19 cellular contexts compared by ENCODE assay signal in genomic region chr7:98265841-98266271, GRCh38. TPM values are rescaled to one million over a fixed set of nuclear protein-coding genes. Genes with fewer than 3 reads are reported as not detected.
DNase-seq lines count a peak whose midpoint lies in the region; FAIRE-seq lines count a peak whose summit lies in the region.
"Had no signal": no experiment of that assay in that cellular context is flagged by ENCODE, and none has a peak within 500 bp of the region (broad histone marks: within the 10 kb centered on the region; RNA-seq: fewer than 3 reads in every experiment).

No MANE protein-coding gene starts in this region.

- no peaks in the 10 kb centered on the region for H3K27me3 Mint-ChIP-seq in activated T-cell treated with anti-CD3 and anti-CD28 coated beads, Interleukin-2, amount 50 U/mL, for 24 hours
- H3K27me3 Mint-ChIP-seq in activated T-helper 2 cell treated with anti-CD3 and anti-CD28 coated beads, Interferon-gamma antibody, Interleukin-2, Interleukin-4, amounts not matched to agents 10 μg/mL and 5 μg/mL and 100 μg/mL, durations not matched to agents 14 hours and 24 hours and 36 hours (ENCODE audit: low read depth): no peaks in the 10 kb centered on the region
- H3K27me3 Mint-ChIP-seq: effector memory CD8-positive, alpha-beta T cell had no signal

- H3K36me3 Mint-ChIP-seq in activated T-cell treated with anti-CD3 and anti-CD28 coated beads, Interleukin-2, amount 50 U/mL, for 24 hours (ENCODE audit: low read depth): peaks cover 35% of the 10 kb centered on the region
- peaks cover 25% of the 10 kb centered on the region for H3K36me3 Mint-ChIP-seq in activated T-helper 2 cell treated with anti-CD3 and anti-CD28 coated beads, Interferon-gamma antibody, Interleukin-2, Interleukin-4, amounts not matched to agents 10 μg/mL and 5 μg/mL and 100 μg/mL, durations not matched to agents 14 hours and 24 hours and 36 hours (ENCODE audit: low read depth)

- peak overlapping the region; percentile 13 for H3K27ac Mint-ChIP-seq in activated T-cell treated with anti-CD3 and anti-CD28 coated beads, Interleukin-2, amount 50 U/mL, for 24 hours
- H3K27ac Mint-ChIP-seq in activated T-helper 2 cell treated with anti-CD3 and anti-CD28 coated beads, Interferon-gamma antibody, Interleukin-2, Interleukin-4, amounts not matched to agents 10 μg/mL and 5 μg/mL and 100 μg/mL, durations not matched to agents 14 hours and 24 hours and 36 hours: peak overlapping the region; percentile 47
- H3K27ac Mint-ChIP-seq: activated T-cell treated with anti-CD3 and anti-CD28 coated beads, Interleukin-2, amount 50 U/mL, for 72 hours; effector memory CD8-positive, alpha-beta T cell had no signal

- no peaks in the 10 kb centered on the region for H3K36me3 ChIP-seq in MG63
- H3K36me3 ChIP-seq: HAP-1 had no signal

- H3K4me1 Mint-ChIP-seq in activated T-cell treated with anti-CD3 and anti-CD28 coated beads, Interleukin-2, amount 50 U/mL, for 24 hours (ENCODE audit: low read depth): peaks cover 9% of the 10 kb centered on the region
- peaks cover 9% of the 10 kb centered on the region for H3K4me1 Mint-ChIP-seq in activated T-helper 2 cell treated with anti-CD3 and anti-CD28 coated beads, Interferon-gamma antibody, Interleukin-2, Interleukin-4, amounts not matched to agents 10 μg/mL and 5 μg/mL and 100 μg/mL, durations not matched to agents 14 hours and 24 hours and 36 hours (ENCODE audit: low read depth)

- no peaks in the 10 kb centered on the region for H3K9me3 ChIP-seq in MG63
- H3K9me3 ChIP-seq: gastroesophageal sphincter, HAP-1, thoracic aorta had no signal

- intact Hi-C loops in activated T-helper 2 cell treated with anti-CD3 and anti-CD28 coated beads, Interferon-gamma antibody, Interleukin-2, Interleukin-4, amounts not matched to agents 10 μg/mL and 5 μg/mL and 100 μg/mL, durations not matched to agents 14 hours and 24 hours and 36 hours (cut with micrococcal nuclease): no loop called here

- no peak overlapping the region for H3K4me3 Mint-ChIP-seq in activated T-cell treated with anti-CD3 and anti-CD28 coated beads, Interleukin-2, amount 50 U/mL, for 24 hours
- no peak overlapping the region for H3K4me3 Mint-ChIP-seq in activated T-helper 2 cell treated with anti-CD3 and anti-CD28 coated beads, Interferon-gamma antibody, Interleukin-2, Interleukin-4, amounts not matched to agents 10 μg/mL and 5 μg/mL and 100 μg/mL, durations not matched to agents 14 hours and 24 hours and 36 hours (ENCODE audit: low read depth)
- H3K4me3 Mint-ChIP-seq: activated T-cell treated with anti-CD3 and anti-CD28 coated beads, Interleukin-2, amount 50 U/mL, for 72 hours; effector memory CD8-positive, alpha-beta T cell had no signal

- H3K27me3 ChIP-seq in MG63: no peaks in the 10 kb centered on the region
- H3K27me3 ChIP-seq: gastroesophageal sphincter had no signal

- H3K9me3 Mint-ChIP-seq in activated T-cell treated with anti-CD3 and anti-CD28 coated beads, Interleukin-2, amount 50 U/mL, for 24 hours: no peaks in the 10 kb centered on the region
- H3K9me3 Mint-ChIP-seq in activated T-helper 2 cell treated with anti-CD3 and anti-CD28 coated beads, Interferon-gamma antibody, Interleukin-2, Interleukin-4, amounts not matched to agents 10 μg/mL and 5 μg/mL and 100 μg/mL, durations not matched to agents 14 hours and 24 hours and 36 hours: no peaks in the 10 kb centered on the region
- H3K9me3 Mint-ChIP-seq: effector memory CD8-positive, alpha-beta T cell had no signal

- FAIRE-seq in urothelium cell line (lab: Jason Lieb, UNC): no peak
- FAIRE-seq: GM12892, kidney, small intestine had no signal

- no peak overlapping the region for H3K4me3 ChIP-seq in MG63
- H3K4me3 ChIP-seq: gastroesophageal sphincter, HAP-1, thoracic aorta had no signal

- DNase-seq in activated T-cell treated with anti-CD3 and anti-CD28 coated beads, Interleukin-2, amount 50 U/mL, for 24 hours: no peak
- no peak for DNase-seq in activated T-cell treated with anti-CD3 and anti-CD28 coated beads, Interleukin-2, amount 50 U/mL, for 1 hour
- no peak for DNase-seq in activated T-helper 2 cell treated with anti-CD3 and anti-CD28 coated beads, Interferon-gamma antibody, Interleukin-2, Interleukin-4, amounts not matched to agents 10 μg/mL and 5 μg/mL and 100 μg/mL, durations not matched to agents 14 hours and 24 hours and 36 hours (ENCODE audit: low spot score)
- DNase-seq in kidney glomerular epithelial cell (lab: John Stamatoyannopoulos, UW) (peak; percentile 13), urothelium cell line (ENCODE audit: low spot score) (peak; percentile 71), NCI-H510A treated with DMSO at 0.1 percent for 48 hours (lab: John Stamatoyannopoulos, UW) (no peak), DMS114 treated with DMSO at 0.1 percent for 48 hours (lab: John Stamatoyannopoulos, UW; ENCODE audit: unreplicated experiment) (no peak), MG63 (no peak)
- DNase-seq: 8988T; activated T-cell treated with anti-CD3 and anti-CD28 coated beads, Interleukin-2, amount 50 U/mL, for 72 hours; DMS53; effector memory CD8-positive, alpha-beta T cell; kidney; MV-4-11; small intestine had no signal

RNA-seq across cellular contexts. Expression of gene TECPR1, which starts 13.8 kb away (rescaled TPM):
- 45.4 and 45.8 TPM in 2 replicates for total RNA-seq in activated T-helper 2 cell treated with anti-CD3 and anti-CD28 coated beads, Interferon-gamma antibody, Interleukin-2, Interleukin-4, amounts not matched to agents 10 μg/mL and 5 μg/mL and 100 μg/mL, durations not matched to agents 14 hours and 24 hours and 36 hours
- total RNA-seq in MG63 (2014; rRNA removed; shearing (Covaris generic); ENCODE audit: low replicate concordance): 4.8 and 9.5 TPM in 2 replicates

RNA-seq across cellular contexts. Expression of gene BRI3, which starts 15.6 kb away (rescaled TPM):
- total RNA-seq in activated T-helper 2 cell treated with anti-CD3 and anti-CD28 coated beads, Interferon-gamma antibody, Interleukin-2, Interleukin-4, amounts not matched to agents 10 μg/mL and 5 μg/mL and 100 μg/mL, durations not matched to agents 14 hours and 24 hours and 36 hours: 63.6 and 67.6 TPM in 2 replicates
- total RNA-seq in MG63 (2014; rRNA removed; shearing (Covaris generic); ENCODE audit: low replicate concordance): 12.5 and 37.3 TPM in 2 replicates

RNA-seq across cellular contexts. Expression of gene BHLHA15, which starts 54.6 kb away (rescaled TPM):
- 0.41 and 0.80 TPM in 2 replicates for total RNA-seq in activated T-helper 2 cell treated with anti-CD3 and anti-CD28 coated beads, Interferon-gamma antibody, Interleukin-2, Interleukin-4, amounts not matched to agents 10 μg/mL and 5 μg/mL and 100 μg/mL, durations not matched to agents 14 hours and 24 hours and 36 hours
- total RNA-seq in MG63 (2014; rRNA removed; shearing (Covaris generic); ENCODE audit: low replicate concordance): 0.74 TPM in 1 of 2 replicates, not detected in the other
- total RNA-seq: thoracic aorta had no signal

Comparison
In these comparisons a context has a peak if more than half of its experiments do, and no peak if none do; other contexts are left out.
1. DNase-seq: peak in kidney glomerular epithelial cell (single experiment) and urothelium cell line (single experiment); none in activated T-cell treated with anti-CD3 and anti-CD28 coated beads, Interleukin-2, amount 50 U/mL, for 24 hours (single experiment), activated T-cell treated with anti-CD3 and anti-CD28 coated beads, Interleukin-2, amount 50 U/mL, for 1 hour (single experiment), activated T-helper 2 cell treated with anti-CD3 and anti-CD28 coated beads, Interferon-gamma antibody, Interleukin-2, Interleukin-4, amounts not matched to agents 10 μg/mL and 5 μg/mL and 100 μg/mL, durations not matched to agents 14 hours and 24 hours and 36 hours (single experiment), NCI-H510A treated with DMSO at 0.1 percent for 48 hours (single experiment), DMS114 treated with DMSO at 0.1 percent for 48 hours (single experiment) and MG63 (single experiment).